ENCODE assay signal across 8 cellular contexts in the genomic region with DNA sequence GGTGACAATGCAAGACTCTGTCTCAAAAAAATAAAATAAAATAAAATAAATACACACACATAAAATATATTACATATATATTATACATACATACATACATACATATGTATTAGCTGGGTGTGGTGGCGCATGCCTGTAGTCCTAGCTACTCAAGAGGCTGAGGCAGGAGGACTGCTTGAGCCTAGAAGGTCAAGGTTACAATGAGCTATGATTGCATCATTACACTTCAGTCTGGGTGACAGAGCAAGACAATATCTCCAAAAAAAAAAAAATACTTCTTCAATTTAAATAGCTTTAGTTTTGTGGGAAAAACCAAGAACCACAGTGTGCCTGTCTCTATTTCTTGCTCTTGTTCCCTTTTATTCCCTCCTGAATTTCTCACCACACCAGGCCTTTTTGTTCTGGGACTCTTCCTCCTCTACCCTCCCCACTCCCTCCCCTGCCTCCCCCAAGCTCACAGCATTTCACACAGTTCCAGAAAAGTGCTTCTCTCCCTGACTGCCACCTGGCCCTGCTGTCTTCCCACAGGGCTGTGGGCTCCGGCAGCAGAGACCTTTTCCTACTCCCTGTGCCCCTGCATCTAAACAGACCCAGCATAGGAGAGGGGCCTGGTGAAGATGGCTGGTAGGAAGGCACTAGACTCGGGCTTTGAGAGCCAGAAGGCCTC. TPM values are rescaled to one million over a fixed set of nuclear protein-coding genes. Genes with fewer than 3 reads are reported as not detected.
DNase-seq lines count a peak whose midpoint lies in the region; ATAC-seq and TF ChIP-seq lines count a peak whose summit lies in the region.
"Had no signal": no experiment of that assay in that cellular context is flagged by ENCODE, and none has a peak within 500 bp of the region (broad histone marks: within the 10 kb centered on the region; RNA-seq: fewer than 3 reads in every experiment).

No MANE protein-coding gene starts in this region.

- no peaks in the 10 kb centered on the region for H3K27me3 Mint-ChIP-seq in T-cell
- no peaks in the 10 kb centered on the region for H3K27me3 Mint-ChIP-seq in natural killer cell treated with Interleukin-12 subunit alpha and Interleukin-12 subunit beta and Interleukin-15 and Interleukin-18, amount 100 ng/mL, for 72 hours

- peaks cover 17 to 23% (median 23%) of the 10 kb centered on the region in 3 donors for H3K4me1 Mint-ChIP-seq in T-cell
- peaks cover 23 to 24% of the 10 kb centered on the region in 2 donors for H3K4me1 Mint-ChIP-seq in natural killer cell treated with Interleukin-12 subunit alpha and Interleukin-12 subunit beta and Interleukin-15 and Interleukin-18, amount 100 ng/mL, for 72 hours (ENCODE audit: low read depth in 2 of 2)

- H3K4me1 ChIP-seq in foreskin keratinocyte = no peaks in the 10 kb centered on the region

- H3K36me3 Mint-ChIP-seq in T-cell = no peaks in the 10 kb centered on the region
- H3K36me3 Mint-ChIP-seq in natural killer cell treated with Interleukin-12 subunit alpha and Interleukin-12 subunit beta and Interleukin-15 and Interleukin-18, amount 100 ng/mL, for 72 hours = no peaks in the 10 kb centered on the region

- CTCF ChIA-PET in T-cell (lab: Charles Lee) = interaction anchor here (0.6 to 4.1 kb wide), 8 partner anchors 71 to 767 kb away, joined by 3 to 87 read pairs (median 4); a partner anchor contains a TSS

- peak overlapping the region; percentile 80 to 82 for H3K27ac Mint-ChIP-seq in T-cell
- peak overlapping the region; percentile 88 to 90 for H3K27ac Mint-ChIP-seq in natural killer cell treated with Interleukin-12 subunit alpha and Interleukin-12 subunit beta and Interleukin-15 and Interleukin-18, amount 100 ng/mL, for 72 hours

- peak overlapping the region in 1 of 3 donors; percentile 66 for H3K4me3 Mint-ChIP-seq in T-cell
- peak overlapping the region; percentile 72 for H3K4me3 Mint-ChIP-seq in natural killer cell treated with Interleukin-12 subunit alpha and Interleukin-12 subunit beta and Interleukin-15 and Interleukin-18, amount 100 ng/mL, for 72 hours

- H3K27ac ChIP-seq in foreskin keratinocyte = no peak overlapping the region

- DNase-seq in T-cell = no peak
- DNase-seq in natural killer cell treated with Interleukin-12 subunit alpha and Interleukin-12 subunit beta and Interleukin-15 and Interleukin-18, amount 100 ng/mL, for 72 hours (ENCODE audit: low spot score) = no peak
- DNase-seq in foreskin keratinocyte = no peak
- no peak for DNase-seq in stimulated activated CD4-positive, alpha-beta T cell treated with anti-CD3 and anti-CD28 coated beads, Interleukin-15, amount 100 ng/mL, for 24 hours
- DNase-seq: left cardiac atrium had no signal

- no peaks in the 10 kb centered on the region for H3K27me3 ChIP-seq in foreskin keratinocyte

- no peak for TF ChIP-seq CTCF in foreskin keratinocyte (conservative IDR thresholded peaks at IDR 0.05)

- POLR2A ChIA-PET in T-cell (lab: Charles Lee) = interaction anchor here in 1 of 2 donors (0.6 kb wide), 1 partner anchor 106 kb away, joined by 3 read pairs; no protein-coding TSS in a partner anchor

- H3K9me3 Mint-ChIP-seq in T-cell = no peaks in the 10 kb centered on the region
- no peaks in the 10 kb centered on the region for H3K9me3 Mint-ChIP-seq in natural killer cell treated with Interleukin-12 subunit alpha and Interleukin-12 subunit beta and Interleukin-15 and Interleukin-18, amount 100 ng/mL, for 72 hours

- ATAC-seq in GM19023 (IDR thresholded peaks at IDR 0.05; ENCODE audit: unreplicated experiment) = peak; percentile 5
- peak; percentile 18 for ATAC-seq in HG02759 (IDR thresholded peaks at IDR 0.05; ENCODE audit: unreplicated experiment)
- no peak for ATAC-seq in T-cell (replicated peaks in 1 of 4)
- ATAC-seq in natural killer cell treated with Interleukin-12 subunit alpha and Interleukin-12 subunit beta and Interleukin-15 and Interleukin-18, amount 100 ng/mL, for 72 hours = peak; percentile 32 to 50
- ATAC-seq in foreskin keratinocyte = no peak
- ATAC-seq in HG03196 (IDR thresholded peaks at IDR 0.05; ENCODE audit: unreplicated experiment) = no peak

RNA-seq across cellular contexts. Expression of a gene that starts 1.3 kb away (rescaled TPM):
- under 1 TPM; 0.13 to 0.96 (median 0.23) TPM for total RNA-seq in T-cell
- under 1 TPM; 0.07 to 0.17 TPM for total RNA-seq in natural killer cell treated with Interleukin-12 subunit alpha and Interleukin-12 subunit beta and Interleukin-15 and Interleukin-18, amount 100 ng/mL, for 72 hours
- total RNA-seq in foreskin keratinocyte = not detected in 2 replicates
- polyA plus RNA-seq in foreskin keratinocyte = not detected in 2 replicates
- total RNA-seq: left cardiac atrium had no signal

Comparison
In these comparisons a context has a peak if more than half of its experiments do, and no peak if none do; other contexts are left out.
1. ATAC-seq: peak in GM19023 (single experiment), HG02759 (single experiment) and natural killer cell treated with Interleukin-12 subunit alpha and Interleukin-12 subunit beta and Interleukin-15 and Interleukin-18, amount 100 ng/mL, for 72 hours (2 of 2); none in T-cell (0 of 4), foreskin keratinocyte (single experiment) and HG03196 (single experiment).